13 cellular contexts compared by ENCODE assay signal in genomic region chr18:62767321-62767720, GRCh38. TPM values are rescaled to one million over a fixed set of nuclear protein-coding genes. Genes with fewer than 3 reads are reported as not detected.
DNase-seq lines count a peak whose midpoint lies in the region; ATAC-seq and TF ChIP-seq lines count a peak whose summit lies in the region.
"Had no signal": no experiment of that assay in that cellular context is flagged by ENCODE, and none has a peak within 500 bp of the region (broad histone marks: within the 10 kb centered on the region; RNA-seq: fewer than 3 reads in every experiment).

No MANE protein-coding gene starts in this region.

- TF ChIP-seq CTCF in brain (conservative IDR thresholded peaks at IDR 0.05): no peak

- H3K9me3 ChIP-seq in HUES6 (ENCODE audit: control insufficient read depth, insufficient read depth, low read depth, low read length): no peaks in the 10 kb centered on the region
- H3K9me3 ChIP-seq: sigmoid colon had no signal

- H3K27ac ChIP-seq in HUES6 (ENCODE audit: low read depth, low read length): peak overlapping the region; percentile 47; the same call in 1 of the 2 replicates
- H3K27ac ChIP-seq: sigmoid colon had no signal

- H3K36me3 ChIP-seq in HUES6 (ENCODE audit: control insufficient read depth, insufficient read depth, low read length): no peaks in the 10 kb centered on the region
- H3K36me3 ChIP-seq: sigmoid colon had no signal

- in situ Hi-C loops in ACHN (cut with HindIII; ENCODE audit: low pct_ligation_motif_present, low pct_unique_long_range_greater_than_20kb, low sequenced_read_pairs): no loop called here

- peak; percentile 34 for DNase-seq in ACHN
- peak; percentile 66 for DNase-seq in iris pigment epithelial cell (ENCODE audit: low read depth)
- no peak for DNase-seq in NCI-H146 treated with DMSO at 0.1 percent for 48 hours (lab: John Stamatoyannopoulos, UW; ENCODE audit: unreplicated experiment)
- no peak for DNase-seq in T1000 (lab: John Stamatoyannopoulos, UW)
- DNase-seq: activated CD4-positive, alpha-beta T cell treated with anti-CD3 and anti-CD28 coated beads for 4 hours; activated naive CD4-positive, alpha-beta T cell treated with anti-CD3 and anti-CD28 coated beads for 36 hours; DMS79; midbrain; sigmoid colon had no signal

- no peak overlapping the region for H3K4me3 ChIP-seq in HUES6 (ENCODE audit: low read depth, low read length)
- H3K4me3 ChIP-seq: sigmoid colon had no signal

- peaks cover 0 to 4% (median 0%) of the 10 kb centered on the region in 5 experiments for H3K9me3 Mint-ChIP-seq in brain
- H3K9me3 Mint-ChIP-seq: activated naive CD4-positive, alpha-beta T cell treated with anti-CD3 and anti-CD28 coated beads for 36 hours had no signal

- no peaks in the 10 kb centered on the region for H3K27me3 Mint-ChIP-seq in brain

- H3K27me3 ChIP-seq in HUES6 (ENCODE audit: control insufficient read depth, insufficient read depth, low read length): no peaks in the 10 kb centered on the region
- H3K27me3 ChIP-seq: sigmoid colon had no signal

- peaks cover 17% of the 10 kb centered on the region for H3K36me3 Mint-ChIP-seq in brain

- H3K27ac Mint-ChIP-seq in brain: peak overlapping the region in 4 of 5 experiments; percentile 13 to 83 (median 64)
- H3K27ac Mint-ChIP-seq: activated naive CD4-positive, alpha-beta T cell treated with anti-CD3 and anti-CD28 coated beads for 36 hours had no signal

- peaks cover 65% of the 10 kb centered on the region for H3K4me1 Mint-ChIP-seq in brain

- H3K4me1 ChIP-seq in HUES6 (ENCODE audit: control insufficient read depth, insufficient read depth, low read length): peaks cover 38% of the 10 kb centered on the region

- H3K4me3 Mint-ChIP-seq in brain: peak overlapping the region in 2 of 5 experiments; percentile 5 to 26
- H3K4me3 Mint-ChIP-seq: activated naive CD4-positive, alpha-beta T cell treated with anti-CD3 and anti-CD28 coated beads for 36 hours had no signal

- no peak overlapping the region for H3K9ac ChIP-seq in HUES6 (ENCODE audit: low read length)

- ATAC-seq in HG02852 (IDR thresholded peaks at IDR 0.05; ENCODE audit: unreplicated experiment): no peak
- ATAC-seq in HG03439 (IDR thresholded peaks at IDR 0.05; ENCODE audit: unreplicated experiment): no peak

RNA-seq across cellular contexts. Expression of gene PHLPP1, which starts 52.0 kb away (rescaled TPM):
- polyA plus RNA-seq in brain (ENCODE audit: insufficient read depth, low read depth, low replicate concordance): 40.1 TPM

Comparison
In these comparisons a context has a peak if more than half of its experiments do, and no peak if none do; other contexts are left out.
1. DNase-seq: peak in ACHN (single experiment) and iris pigment epithelial cell (single experiment); none in NCI-H146 treated with DMSO at 0.1 percent for 48 hours (single experiment) and T1000 (single experiment).